Comparison of ENCODE assay signal across 33 cellular contexts in the genomic region with DNA sequence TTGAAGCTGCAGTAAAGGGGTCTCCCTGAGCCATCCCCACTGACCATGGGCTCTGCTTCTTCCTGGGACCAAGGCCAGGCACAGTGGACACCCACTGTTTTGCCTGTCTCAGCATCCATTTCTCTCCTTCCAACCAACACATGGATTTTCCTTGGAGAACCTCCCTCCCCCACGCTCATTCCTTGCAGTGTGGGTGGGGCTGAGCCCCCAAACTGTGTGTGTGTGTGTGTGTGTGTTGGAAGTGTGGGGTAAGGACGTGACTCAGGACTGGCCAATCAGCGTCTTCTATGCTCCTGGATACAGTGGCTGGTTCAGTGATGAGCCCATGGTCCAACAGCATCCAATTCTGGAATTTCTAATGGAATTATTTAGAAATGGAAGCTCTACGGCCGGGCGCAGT. TPM values are rescaled to one million over a fixed set of nuclear protein-coding genes. Genes with fewer than 3 reads are reported as not detected.
"Had no signal": no experiment of that assay in that cellular context is flagged by ENCODE, and none has a peak within 500 bp of the region (broad histone marks: within the 10 kb centered on the region; RNA-seq: fewer than 3 reads in every experiment).

No MANE protein-coding gene starts in this region.

- DNase-seq: hypothalamus; immature natural killer cell; left ventricle myocardium inferior; mesendoderm; naive B cell; natural killer cell; nephron progenitor cell; nucleus accumbens; stimulated activated CD4-positive, alpha-beta T cell treated with anti-CD3 and anti-CD28 coated beads, Interleukin-1b, Interleukin-23, amount 100 ng/mL, for 48 hours; stimulated activated CD4-positive, alpha-beta T cell treated with anti-CD3 and anti-CD28 coated beads, Interleukin-2, amount 100 ng/mL, for 48 hours; stimulated activated CD4-positive, alpha-beta T cell treated with anti-CD3 and anti-CD28 coated beads, Interleukin-4, amount 100 ng/mL, for 4 hours; stimulated activated CD8-positive, alpha-beta memory T cell treated with anti-CD3 and anti-CD28 coated beads, Interleukin-4, amount 100 ng/mL, for 48 hours; stimulated activated naive CD4-positive, alpha-beta T cell treated with Interleukin-2 at 50 U/mL for 16 hours; stimulated activated naive CD8-positive, alpha-beta T cell treated with anti-CD3 and anti-CD28 coated beads, Interleukin-15, amount 100 ng/mL, for 72 hours; testis; thyroid gland; transverse colon; upper lobe of right lung had no signal

- ATAC-seq: natural killer cell; right lobe of liver; stimulated activated memory B cell treated with anti-CD40 and anti-IgM and Interleukin-4, amounts not matched to agents 10 μg/mL and 1 μg/mL and 100 μg/mL, for 72 hours; stimulated activated naive CD8-positive, alpha-beta T cell treated with anti-CD3 and anti-CD28 coated beads, Interleukin-15, amount 100 ng/mL, for 72 hours; upper lobe of right lung had no signal

- H3K4me3 ChIP-seq: left ventricle myocardium inferior, lung, right atrium auricular region, right lobe of liver, smooth muscle cell, testis, thyroid gland, transverse colon, upper lobe of right lung had no signal

- H3K9me3 ChIP-seq: right lobe of liver, testis, thyroid gland, transverse colon, upper lobe of right lung had no signal

- H3K4me3 Mint-ChIP-seq: immature natural killer cell; mesothelial cell of epicardium; naive B cell; natural killer cell; nephron progenitor cell; stimulated activated memory B cell treated with anti-CD40 and anti-IgM and Interleukin-4, amounts not matched to agents 10 μg/mL and 1 μg/mL and 100 μg/mL, for 72 hours; stimulated activated naive CD8-positive, alpha-beta T cell treated with anti-CD3 and anti-CD28 coated beads, Interleukin-15, amount 100 ng/mL, for 72 hours had no signal

- H2AFZ ChIP-seq: parathyroid adenoma had no signal

- H3K9ac ChIP-seq: parathyroid adenoma had no signal

- H3K36me3 ChIP-seq: left ventricle myocardium inferior, right atrium auricular region, right lobe of liver, thyroid gland, transverse colon, upper lobe of right lung had no signal

- H3K27ac ChIP-seq: left ventricle myocardium inferior, parathyroid adenoma, right atrium auricular region, right lobe of liver, testis, thyroid gland, transverse colon, upper lobe of right lung had no signal

- H3K27ac Mint-ChIP-seq: mesothelial cell of epicardium; naive B cell; natural killer cell; nephron progenitor cell; stimulated activated memory B cell treated with anti-CD40 and anti-IgM and Interleukin-4, amounts not matched to agents 10 μg/mL and 1 μg/mL and 100 μg/mL, for 72 hours; stimulated activated naive CD8-positive, alpha-beta T cell treated with anti-CD3 and anti-CD28 coated beads, Interleukin-15, amount 100 ng/mL, for 72 hours had no signal

- H3K79me2 ChIP-seq: parathyroid adenoma had no signal

- H3K4me1 ChIP-seq: left ventricle myocardium inferior, right atrium auricular region, testis had no signal

- FAIRE-seq: islet of Langerhans, urothelium cell line had no signal

- H3K27me3 ChIP-seq: right atrium auricular region, right lobe of liver, testis, thyroid gland, transverse colon, upper lobe of right lung had no signal

- H3K36me3 Mint-ChIP-seq: mesothelial cell of epicardium; stimulated activated memory B cell treated with anti-CD40 and anti-IgM and Interleukin-4, amounts not matched to agents 10 μg/mL and 1 μg/mL and 100 μg/mL, for 72 hours had no signal

RNA-seq across cellular contexts. Expression of a gene that starts 57.9 kb away (rescaled TPM):
- total RNA-seq: kidney epithelial cell, left ventricle myocardium inferior, mononuclear cell, natural killer cell, osteocyte, posterior vena cava, pulmonary artery endothelial cell, renal cortical epithelial cell, right lobe of liver, smooth muscle cell had no signal
